ENCODE assay signal across 8 cellular contexts in the genomic region with DNA sequence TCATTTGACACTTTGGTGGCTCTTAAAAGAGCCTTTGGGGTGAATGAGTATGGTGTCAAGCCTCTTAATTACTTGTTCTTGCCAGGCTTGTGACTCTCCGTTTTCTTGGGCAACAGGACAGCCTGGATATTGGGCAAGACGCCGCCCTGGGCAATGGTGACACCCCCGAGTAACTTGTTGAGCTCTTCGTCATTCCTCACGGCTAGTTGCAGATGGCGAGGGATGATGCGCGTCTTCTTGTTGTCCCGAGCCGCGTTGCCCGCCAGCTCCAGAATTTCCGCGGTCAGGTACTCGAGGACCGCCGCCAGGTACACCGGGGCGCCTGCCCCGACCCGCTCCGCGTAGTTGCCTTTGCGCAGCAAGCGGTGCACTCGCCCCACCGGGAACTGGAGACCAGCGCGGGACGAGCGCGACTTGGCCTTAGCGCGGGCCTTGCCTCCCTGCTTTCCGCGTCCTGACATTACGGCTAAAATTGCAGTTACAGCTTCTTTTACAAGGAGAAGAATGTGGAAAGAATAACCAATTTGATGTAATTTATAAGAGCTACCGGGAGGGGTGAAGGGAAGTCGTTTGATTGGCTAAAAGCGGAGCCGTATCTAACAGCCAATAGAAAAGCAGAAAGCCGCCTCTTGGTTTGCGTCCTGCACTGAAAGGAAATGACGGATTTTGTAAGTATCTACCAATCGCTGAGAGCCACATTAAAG. TPM values are rescaled to one million over a fixed set of nuclear protein-coding genes. Genes with fewer than 3 reads are reported as not detected.
DNase-seq lines count a peak whose midpoint lies in the region; ATAC-seq and TF ChIP-seq lines count a peak whose summit lies in the region.

No MANE protein-coding gene starts in this region.

- ATAC-seq in GM19395 (IDR thresholded peaks at IDR 0.05; ENCODE audit: unreplicated experiment), result peak; percentile 55
- ATAC-seq in HG03520 (IDR thresholded peaks at IDR 0.05; ENCODE audit: unreplicated experiment), result peak; percentile 37
- ATAC-seq in right lobe of liver, result peak; percentile 56 to 76 (median 69)

- H3K36me3 ChIP-seq in right lobe of liver, result no peaks in the 10 kb centered on the region

- WGBS in right lobe of liver (ENCODE audit: insufficient coverage, low coverage, low lambda C conversion rate, missing lambda C conversion rate), result 0% methylated on average over 28 of the region's 46 CpGs

- DNase-seq in NCI-H69 (lab: John Stamatoyannopoulos, UW) (peak; percentile 99), ecto neural progenitor cell (ENCODE audit: low spot score) (peak; percentile 85), right lobe of liver (peak; percentile 73 to 87 (median 84))
- DNase-seq in activated CD4-positive, alpha-beta T cell treated with anti-CD3 and anti-CD28 coated beads, Interleukin-2, amount 50 U/mL, for 24 hours (ENCODE audit: low read depth in 1 of 2, low spot score in 1 of 2), result peak; percentile 56 to 81
- peak; percentile 80 for DNase-seq in stimulated activated CD4-positive, alpha-beta T cell treated with anti-CD3 and anti-CD28 coated beads, Interleukin-4, amount 100 ng/mL, for 24 hours

- intact Hi-C loops in right lobe of liver (cut with DNase I), result no loop called here

- peak; percentile 80 for TF ChIP-seq POLR2A in right lobe of liver (IDR thresholded peaks at IDR 0.05)

- H3K27ac ChIP-seq in C4-2B (peak overlapping the region; percentile 99), right lobe of liver (peak overlapping the region; percentile 98 to 99 (median 99))

- TF ChIP-seq CTCF in C4-2B (conservative IDR thresholded peaks at IDR 0.05) (no peak), right lobe of liver (IDR thresholded peaks at IDR 0.05) (peak in 1 of 4 donors; percentile 26)

- H3K4me3 ChIP-seq in right lobe of liver, result peak overlapping the region; percentile 40 to 69 (median 66)

- H3K27me3 ChIP-seq in right lobe of liver, result no peaks in the 10 kb centered on the region

- H3K9me3 ChIP-seq in right lobe of liver, result no peaks in the 10 kb centered on the region

- peaks cover 0 to 17% (median 7%) of the 10 kb centered on the region in 4 donors for H3K4me1 ChIP-seq in right lobe of liver

RNA-seq across cellular contexts. Expression of gene BOLA1, which starts 11.8 kb away (rescaled TPM):
- 10 to 100 TPM in 3 of 6 experiments, 1 to 10 TPM in 3; 8.4 to 23.7 (median 9.5) TPM for total RNA-seq in right lobe of liver

RNA-seq across cellular contexts. Expression of gene SV2A, which starts 30.0 kb away (rescaled TPM):
- under 1 TPM; 0.12 to 0.50 (median 0.25) TPM for total RNA-seq in right lobe of liver

RNA-seq across cellular contexts. Expression of gene SF3B4, which starts 40.0 kb away (rescaled TPM):
- total RNA-seq in right lobe of liver, result 10 to 100 TPM in 5 of 6 experiments, 1 to 10 TPM in 1; 8.2 to 18.5 (median 12.2) TPM

RNA-seq across cellular contexts. Expression of gene MTMR11, which starts 49.1 kb away (rescaled TPM):
- total RNA-seq in right lobe of liver, result 1 to 10 TPM in 5 of 6 experiments, under 1 TPM in 1; 0.97 to 7.1 (median 3.6) TPM

Comparison
In these comparisons a context has a peak if more than half of its experiments do, and no peak if none do; other contexts are left out.
1. Peak in every context shown above with its lines: DNase-seq, ATAC-seq, H3K4me3 ChIP-seq and H3K27ac ChIP-seq.